Comparison of ENCODE assay signal across 27 cellular contexts in genomic region chr19:2846180-2846935, GRCh38. TPM values are rescaled to one million over a fixed set of nuclear protein-coding genes. Genes with fewer than 3 reads are reported as not detected.
DNase-seq lines count a peak whose midpoint lies in the region; ATAC-seq, FAIRE-seq and TF ChIP-seq lines count a peak whose summit lies in the region.
"Had no signal": no experiment of that assay in that cellular context is flagged by ENCODE, and none has a peak within 500 bp of the region (broad histone marks: within the 10 kb centered on the region; RNA-seq: fewer than 3 reads in every experiment).

No MANE protein-coding gene starts in this region.

- peak; percentile 8 for DNase-seq in AG09309 (ENCODE audit: low read depth)
- peak; percentile 17 for DNase-seq in Karpas-422
- no peak for DNase-seq in bronchial epithelial cell (ENCODE audit: low read depth)
- DNase-seq in psoas muscle = no peak
- DNase-seq in suprapubic skin (ENCODE audit: low spot score in 2 of 2) = no peak
- DNase-seq in RKO (ENCODE audit: low spot score) = no peak
- DNase-seq in NCI-H1694 (lab: John Stamatoyannopoulos, UW) = no peak
- DNase-seq: CD4-positive, alpha-beta T cell; COR-L47; DMS 273 treated with DMSO at 0.1 percent for 48 hours; DMS79 treated with DMSO at 0.1 percent for 48 hours; HCEC 1CT; Kasumi-1; MM.1S; NCI-H1048; NCI-H1417 treated with DMSO at 0.1 percent for 48 hours; NCI-H187 treated with DMSO at 0.1 percent for 48 hours; NCI-H2107; NCI-H510A; NCI-H748 treated with DMSO at 0.1 percent for 48 hours; NK-92 treated with Interleukin-12 subunit alpha and Interleukin-12 subunit beta, amount 100 ng/mL, for 24 hours had no signal

- no peak for TF ChIP-seq CTCF in AG09309 (IDR thresholded peaks at IDR 0.05; ENCODE audit: control insufficient read depth, insufficient read depth, low read depth, low read length, missing control alignments)
- no peak for TF ChIP-seq CTCF in bronchial epithelial cell (IDR thresholded peaks at IDR 0.05; ENCODE audit: insufficient read depth, low read length, severe bottlenecking)
- TF ChIP-seq CTCF in psoas muscle (IDR thresholded peaks at IDR 0.05) = no peak
- TF ChIP-seq CTCF in suprapubic skin (IDR thresholded peaks at IDR 0.05) = no peak

- H3K4me3 ChIP-seq in AG09309 (ENCODE audit: control insufficient read depth, low read depth, low read length) (no peak overlapping the region), Karpas-422 (ENCODE audit: low read length) (no peak overlapping the region), bronchial epithelial cell (ENCODE audit: low read depth, low read length) (no peak overlapping the region), psoas muscle (peak overlapping the region; percentile 25), suprapubic skin (no peak overlapping the region)
- H3K4me3 ChIP-seq: A549, GM23338 had no signal

- intact Hi-C loops in psoas muscle (cut with DNase I) = loop anchor here in 1 of 2 donors (10.0 kb wide), 1 partner anchor 98 kb away; the partner anchor contains the start of gene ZNF77

- no peaks in the 10 kb centered on the region for H3K9me2 ChIP-seq in Karpas-422 (replicated peaks; ENCODE audit: insufficient read depth, low read length)

- H4K20me1 ChIP-seq in Karpas-422 (ENCODE audit: insufficient read depth, low read depth, low read length) = no peaks in the 10 kb centered on the region

- no peaks in the 10 kb centered on the region for H3K79me2 ChIP-seq in Karpas-422 (ENCODE audit: low read length)

- H3K9ac ChIP-seq in Karpas-422 (ENCODE audit: low read length) = no peak overlapping the region

- FAIRE-seq in bronchial epithelial cell (lab: Jason Lieb, UNC) = peak; percentile 60
- FAIRE-seq: A549, HTR-8/SVneo had no signal

- H3K36me3 ChIP-seq in Karpas-422 (ENCODE audit: insufficient read depth, low read length) (no peaks in the 10 kb centered on the region), bronchial epithelial cell (ENCODE audit: control insufficient read depth, insufficient read depth, low read length) (peaks cover 1% of the 10 kb centered on the region), psoas muscle (ENCODE audit: insufficient read depth in 1 of 2, low read depth in 1 of 2) (peaks cover 4 to 12% of the 10 kb centered on the region in 2 donors), suprapubic skin (peaks cover 14% of the 10 kb centered on the region)

- no peak for TF ChIP-seq EP300 in suprapubic skin (IDR thresholded peaks at IDR 0.05)

- H3K9me3 ChIP-seq in Karpas-422 (ENCODE audit: low read length) = peaks cover 5% of the 10 kb centered on the region
- H3K9me3 ChIP-seq in psoas muscle = peaks cover 23% of the 10 kb centered on the region
- no peaks in the 10 kb centered on the region for H3K9me3 ChIP-seq in suprapubic skin

- no peak overlapping the region for H2AFZ ChIP-seq in Karpas-422 (ENCODE audit: low read length)
- H2AFZ ChIP-seq: GM23338 had no signal

- H3K27me3 ChIP-seq in Karpas-422 (ENCODE audit: low read length) (no peaks in the 10 kb centered on the region), bronchial epithelial cell (ENCODE audit: control insufficient read depth, insufficient read depth, low read length) (no peaks in the 10 kb centered on the region), psoas muscle (ENCODE audit: insufficient read depth in 3 of 3, low read length in 2 of 3) (peaks cover 0 to 3% (median 0%) of the 10 kb centered on the region in 3 donors), suprapubic skin (no peaks in the 10 kb centered on the region)

- H3K4me2 ChIP-seq in Karpas-422 (ENCODE audit: low read depth, low read length, poor library complexity, severe bottlenecking) = no peak overlapping the region
- H3K4me2 ChIP-seq: A549, GM23338 had no signal

- H3K27ac ChIP-seq in Karpas-422 (ENCODE audit: low read length) (no peak overlapping the region), psoas muscle (peak overlapping the region; percentile 44), suprapubic skin (no peak overlapping the region)
- H3K27ac ChIP-seq: A549 had no signal

- TF ChIP-seq POLR2A in suprapubic skin (IDR thresholded peaks at IDR 0.05) = no peak

- 25 to 34% (median 28%) methylated on average over 13 of the region's 13 CpGs for WGBS in psoas muscle, 3 donors
- WGBS in suprapubic skin = 87% methylated on average over 13 of the region's 13 CpGs

- peak; percentile 45 to 73 (median 56) for ATAC-seq in psoas muscle
- no peak for ATAC-seq in GM19463 (IDR thresholded peaks at IDR 0.05; ENCODE audit: unreplicated experiment)
- ATAC-seq: A549, GM23338, Panc1 had no signal

- H3K4me1 ChIP-seq in Karpas-422 (ENCODE audit: low read length) = peaks cover 8% of the 10 kb centered on the region
- peaks cover 17% of the 10 kb centered on the region for H3K4me1 ChIP-seq in psoas muscle
- peaks cover 8% of the 10 kb centered on the region for H3K4me1 ChIP-seq in suprapubic skin
- H3K4me1 ChIP-seq: A549 had no signal

RNA-seq across cellular contexts. Expression of gene ZNF555, which starts 5.1 kb away (rescaled TPM):
- total RNA-seq in Karpas-422 (2014; rRNA removed; shearing (Covaris generic); ENCODE audit: low replicate concordance) = 1.4 TPM in 2 replicates
- total RNA-seq in bronchial epithelial cell = 4.6 and 4.7 TPM in 2 replicates
- 10 to 100 TPM in 2 of 4 donors, 1 to 10 TPM in 2; 2.9 to 16.0 (median 8.5) TPM for total RNA-seq in psoas muscle
- polyA plus RNA-seq in psoas muscle = 1 to 10 TPM; 1.7 to 2.4 (median 1.9) TPM
- 1 to 10 TPM; 2.5 to 7.6 (median 4.5) TPM for total RNA-seq in suprapubic skin

RNA-seq across cellular contexts. Expression of gene ZNF556, which starts 20.8 kb away (rescaled TPM):
- total RNA-seq in Karpas-422 (2014; rRNA removed; shearing (Covaris generic); ENCODE audit: low replicate concordance) = not detected in 2 replicates
- total RNA-seq in bronchial epithelial cell (2.0 and 2.4 TPM in 2 replicates), psoas muscle (10 to 100 TPM in 2 of 4 donors, under 1 TPM in 2; 0.57 to 15.6 (median 5.8) TPM), suprapubic skin (not detected)
- 1 to 10 TPM in 1 of 3 donors, under 1 TPM in 2; 0.24 to 7.7 (median 0.69) TPM for polyA plus RNA-seq in psoas muscle
- total RNA-seq: CD4-positive, alpha-beta T cell; GM23338 had no signal
- polyA plus RNA-seq: A549, BJ, GM23338 had no signal

RNA-seq across cellular contexts. Expression of gene ZNF554, which starts 26.7 kb away (rescaled TPM):
- 2.6 and 4.0 TPM in 2 replicates for total RNA-seq in Karpas-422 (2014; rRNA removed; shearing (Covaris generic); ENCODE audit: low replicate concordance)
- total RNA-seq in bronchial epithelial cell (3.2 and 3.9 TPM in 2 replicates), psoas muscle (1 to 10 TPM; 3.5 to 6.5 (median 4.5) TPM), suprapubic skin (1 to 10 TPM; 2.3 to 9.8 (median 5.6) TPM)
- 1 to 10 TPM; 1.8 to 5.2 (median 3.6) TPM for polyA plus RNA-seq in psoas muscle

RNA-seq across cellular contexts. Expression of gene ZNF57, which starts 54.4 kb away (rescaled TPM):
- 1.0 and 3.3 TPM in 2 replicates for total RNA-seq in Karpas-422 (2014; rRNA removed; shearing (Covaris generic); ENCODE audit: low replicate concordance)
- total RNA-seq in bronchial epithelial cell = 11.1 and 11.6 TPM in 2 replicates
- total RNA-seq in psoas muscle = 1 to 10 TPM; 1.0 to 1.7 (median 1.3) TPM
- polyA plus RNA-seq in psoas muscle = 1 to 10 TPM in 1 of 3 donors, under 1 TPM in 2; 0.65 to 1.9 (median 0.77) TPM
- 10 to 100 TPM; 16.2 to 46.2 (median 23.4) TPM for total RNA-seq in suprapubic skin

Comparison
In these comparisons a context has a peak if more than half of its experiments do, and no peak if none do; other contexts are left out.
1. DNase-seq: peak in AG09309 (single experiment) and Karpas-422 (single experiment); none in bronchial epithelial cell (single experiment), psoas muscle (0 of 2), suprapubic skin (0 of 2), RKO (single experiment) and NCI-H1694 (single experiment).